Comparison of ENCODE assay signal across 23 cellular contexts in genomic region chrY:7449860-7450259, GRCh38.
DNase-seq lines count a peak whose midpoint lies in the region; ATAC-seq, FAIRE-seq and TF ChIP-seq lines count a peak whose summit lies in the region.
"Had no signal": no experiment of that assay in that cellular context is flagged by ENCODE, and none has a peak within 500 bp of the region (broad histone marks: within the 10 kb centered on the region; RNA-seq: fewer than 3 reads in every experiment).

No MANE protein-coding gene starts in this region.

- no peaks in the 10 kb centered on the region for H3K79me1 ChIP-seq in H1 (ENCODE audit: low read depth, low read length)

- H3K23ac ChIP-seq in H1 (ENCODE audit: insufficient read length): no peak overlapping the region

- TF ChIP-seq RAD21 in H1 (IDR thresholded peaks at IDR 0.05 in 1 of 2, conservative IDR thresholded peaks at IDR 0.05 in 1 of 2; ENCODE audit: low read depth in 2 of 2, low read length in 2 of 2): no peak

- H2BK5ac ChIP-seq in H1 (ENCODE audit: low read depth, low read length): no peak overlapping the region

- H4K8ac ChIP-seq in H1 (ENCODE audit: extremely low read depth, insufficient read depth, low read length): no peak overlapping the region

- no peak overlapping the region for H3K27ac Mint-ChIP-seq in T-helper 17 cell
- H3K27ac Mint-ChIP-seq: H9 had no signal

- no peak overlapping the region for H4K5ac ChIP-seq in H1 (ENCODE audit: insufficient read length, low read depth, low read length)

- H3K9ac ChIP-seq in OCI-LY1 (ENCODE audit: low read length) (no peak overlapping the region), H1 (replicated peaks in 1 of 4; ENCODE audit: extremely low read depth in 1 of 4, low read depth in 3 of 4, low read length in 3 of 4) (no peak overlapping the region)

- no peaks in the 10 kb centered on the region for H3K36me3 ChIP-seq in OCI-LY1 (ENCODE audit: insufficient read depth, low read length)
- no peaks in the 10 kb centered on the region for H3K36me3 ChIP-seq in H1 (ENCODE audit: control insufficient read depth in 2 of 4, insufficient read depth in 4 of 4, low read length in 3 of 4)
- H3K36me3 ChIP-seq in psoas muscle (ENCODE audit: insufficient read depth in 1 of 2, low read depth in 1 of 2): no peaks in the 10 kb centered on the region
- no peaks in the 10 kb centered on the region for H3K36me3 ChIP-seq in hepatocyte (replicated peaks; ENCODE audit: insufficient read depth, low read depth)

- peaks cover 5% of the 10 kb centered on the region for H3K27me3 Mint-ChIP-seq in T-helper 17 cell

- H3K79me2 ChIP-seq in OCI-LY1 (ENCODE audit: insufficient read depth, low read length) (no peaks in the 10 kb centered on the region), H1 (ENCODE audit: control insufficient read depth in 1 of 2, insufficient read depth in 2 of 2, low read length in 2 of 2) (no peaks in the 10 kb centered on the region), hepatocyte (no peaks in the 10 kb centered on the region)

- H3F3A ChIP-seq in OCI-LY1 (ENCODE audit: insufficient read depth, low read length): no peaks in the 10 kb centered on the region

- TF ChIP-seq EP300 in H1 (IDR thresholded peaks at IDR 0.05; ENCODE audit: borderline replicate concordance in 1 of 2, low read depth in 2 of 2, low read length in 2 of 2): no peak

- H3K4ac ChIP-seq in H1 (replicated peaks; ENCODE audit: insufficient read length, low read depth, low read length): no peak overlapping the region

- no peaks in the 10 kb centered on the region for H3K9me3 ChIP-seq in OCI-LY1 (ENCODE audit: low read length)
- no peaks in the 10 kb centered on the region for H3K9me3 ChIP-seq in H1 (ENCODE audit: insufficient read depth in 2 of 2, low read depth in 1 of 2, low read length in 1 of 2)
- no peaks in the 10 kb centered on the region for H3K9me3 ChIP-seq in psoas muscle
- H3K9me3 ChIP-seq in hepatocyte (ENCODE audit: low read depth): no peaks in the 10 kb centered on the region
- no peaks in the 10 kb centered on the region for H3K9me3 ChIP-seq in T-helper 17 cell (ENCODE audit: control insufficient read depth, low read length, poor library complexity, severe bottlenecking)

- no peak overlapping the region for H2BK20ac ChIP-seq in H1 (ENCODE audit: low read length)

- H3K27ac ChIP-seq in 22Rv1: peak overlapping the region; percentile 17; the same call in 1 of the 2 replicates
- H3K27ac ChIP-seq in OCI-LY1 (ENCODE audit: low read depth, low read length, poor library complexity, severe bottlenecking): peak overlapping the region; percentile 45
- no peak overlapping the region for H3K27ac ChIP-seq in H1 (ENCODE audit: low read depth, low read length)
- no peak overlapping the region for H3K27ac ChIP-seq in psoas muscle
- H3K27ac ChIP-seq in hepatocyte: no peak overlapping the region
- H3K27ac ChIP-seq: SK-N-MC had no signal

- H2BK12ac ChIP-seq in H1 (ENCODE audit: low read depth, low read length): no peak overlapping the region

- H3K9me2 ChIP-seq in OCI-LY1 (ENCODE audit: low read depth, low read length) (no peaks in the 10 kb centered on the region), hepatocyte (replicated peaks; ENCODE audit: insufficient read depth) (no peaks in the 10 kb centered on the region)

- TF ChIP-seq CTCF in 22Rv1 (IDR thresholded peaks at IDR 0.05): no peak
- TF ChIP-seq CTCF in OCI-LY1 (IDR thresholded peaks at IDR 0.05; ENCODE audit: low read length): no peak
- no peak for TF ChIP-seq CTCF in H1 (IDR thresholded peaks at IDR 0.05; ENCODE audit: control extremely low read depth in 1 of 3, insufficient read depth in 1 of 3, low read depth in 1 of 3, low read length in 3 of 3)
- TF ChIP-seq CTCF in psoas muscle (IDR thresholded peaks at IDR 0.05): no peak
- TF ChIP-seq CTCF in hepatocyte (IDR thresholded peaks at IDR 0.05; ENCODE audit: poor library complexity): no peak

- H3K23me2 ChIP-seq in H1 (ENCODE audit: low read depth, low read length): no peaks in the 10 kb centered on the region

- no peak overlapping the region for H3K4me3 Mint-ChIP-seq in T-helper 17 cell
- H3K4me3 Mint-ChIP-seq: H9 had no signal

- no peak overlapping the region for H3K4me3 ChIP-seq in OCI-LY1 (ENCODE audit: low read depth, low read length, poor library complexity, severe bottlenecking)
- no peak overlapping the region for H3K4me3 ChIP-seq in H1 (ENCODE audit: extremely low read depth in 1 of 4, insufficient read depth in 2 of 4, low read depth in 3 of 4, low read length in 4 of 4)
- no peak overlapping the region for H3K4me3 ChIP-seq in psoas muscle
- no peak overlapping the region for H3K4me3 ChIP-seq in hepatocyte
- H3K4me3 ChIP-seq: SK-N-MC had no signal

- TF ChIP-seq POLR2A in H1 (IDR thresholded peaks at IDR 0.05; ENCODE audit: control extremely low read depth in 1 of 2, low read depth in 2 of 2, low read length in 2 of 2): no peak

- H3K27me3 ChIP-seq in OCI-LY1 (ENCODE audit: insufficient read depth, low read length): no peaks in the 10 kb centered on the region
- H3K27me3 ChIP-seq in H1 (replicated peaks in 1 of 4; ENCODE audit: control insufficient read depth in 3 of 4, extremely low read depth in 1 of 4, insufficient read depth in 3 of 4, low read length in 3 of 4): no peaks in the 10 kb centered on the region
- H3K27me3 ChIP-seq in psoas muscle (ENCODE audit: insufficient read depth in 3 of 3, low read length in 2 of 3): no peaks in the 10 kb centered on the region
- no peaks in the 10 kb centered on the region for H3K27me3 ChIP-seq in hepatocyte

- H3K36me3 Mint-ChIP-seq in T-helper 17 cell (ENCODE audit: low read depth): no peaks in the 10 kb centered on the region

- no peak overlapping the region for H2BK120ac ChIP-seq in H1 (replicated peaks; ENCODE audit: low read depth, low read length)

- no peak overlapping the region for H2AK5ac ChIP-seq in H1 (ENCODE audit: low read depth, low read length)

- 100% methylated on average over 2 of the region's 2 CpGs; no CpG with 5 or more reads in 1 of the 2 experiments for WGBS in H1 (ENCODE audit: extremely low coverage in 1 of 2, insufficient coverage in 1 of 2, insufficient read length in 1 of 2, insufficient replicate concordance in 2 of 2, low coverage in 1 of 2, low lambda C conversion rate in 2 of 2, missing lambda C conversion rate in 1 of 2), 2 experiments
- 99 to 100% methylated on average over 2 of the region's 2 CpGs; no CpG with 5 or more reads in 1 of the 3 donors for WGBS in psoas muscle, 3 donors
- WGBS in hepatocyte (ENCODE audit: low lambda C conversion rate, missing lambda C conversion rate): no CpG with 5 or more reads among the region's 2 CpGs

- H4K20me1 ChIP-seq in OCI-LY1 (ENCODE audit: insufficient read depth, low read length): no peaks in the 10 kb centered on the region
- H4K20me1 ChIP-seq in H1 (replicated peaks in 1 of 2; ENCODE audit: control insufficient read depth in 1 of 2, insufficient read depth in 2 of 2, low read length in 2 of 2): no peaks in the 10 kb centered on the region
- H4K20me1 ChIP-seq in hepatocyte (ENCODE audit: insufficient read depth, poor library complexity, severe bottlenecking): no peaks in the 10 kb centered on the region

- H3K4me1 Mint-ChIP-seq in T-helper 17 cell: no peaks in the 10 kb centered on the region
- H3K4me1 Mint-ChIP-seq: H9 had no signal

- no peak overlapping the region for H3K14ac ChIP-seq in H1 (ENCODE audit: insufficient read length)

- intact Hi-C loops in psoas muscle (cut with DNase I): no loop called here

- DNase-seq in H1 (ENCODE audit: low read depth in 1 of 2, low spot score in 2 of 2): no peak
- peak; percentile 53 for DNase-seq in renal cortical epithelial cell (ENCODE audit: low read depth)
- DNase-seq in psoas muscle: no peak
- DNase-seq in hepatocyte (ENCODE audit: low spot score): no peak
- no peak for DNase-seq in activated naive CD4-positive, alpha-beta T cell (lab: John Stamatoyannopoulos, UW)
- DNase-seq in T-helper 17 cell: no peak
- DNase-seq: 8988T, H9, KBM-7, NCI-H1048, NCI-H1417, NCI-H1694 treated with DMSO at 0.1 percent for 48 hours, NCI-H2081, NCI-H2227 treated with DMSO at 0.1 percent for 48 hours, NCI-H526 treated with DMSO at 0.1 percent for 48 hours, SIG-M5 had no signal

- no peak overlapping the region for H3K4me2 ChIP-seq in OCI-LY1 (ENCODE audit: low read length)
- no peak overlapping the region for H3K4me2 ChIP-seq in H1 (ENCODE audit: insufficient read depth in 1 of 2, low read depth in 2 of 2, low read length in 2 of 2)
- H3K4me2 ChIP-seq in hepatocyte: no peak overlapping the region

- H3K56ac ChIP-seq in H1 (replicated peaks; ENCODE audit: insufficient read length, low read depth, low read length): no peak overlapping the region

- no peak overlapping the region for H2AFZ ChIP-seq in OCI-LY1 (ENCODE audit: low read length)
- H2AFZ ChIP-seq in H1 (ENCODE audit: low read length): no peak overlapping the region
- no peak overlapping the region for H2AFZ ChIP-seq in hepatocyte

- CTCF ChIA-PET in H1 (lab: Charles Lee; ENCODE audit: partially characterized antibody): no interaction called here

- H2BK15ac ChIP-seq in H1 (ENCODE audit: low read length): no peak overlapping the region

- H3K4me1 ChIP-seq in OCI-LY1 (ENCODE audit: insufficient read depth, low read length, severe bottlenecking) (peaks cover 56% of the 10 kb centered on the region), H1 (replicated peaks in 1 of 4; ENCODE audit: control insufficient read depth in 3 of 4, insufficient read depth in 4 of 4, low read length in 3 of 4) (no peaks in the 10 kb centered on the region), psoas muscle (no peaks in the 10 kb centered on the region), hepatocyte (ENCODE audit: insufficient read depth) (no peaks in the 10 kb centered on the region)

- POLR2A ChIA-PET in H1 (lab: Charles Lee; ENCODE audit: partially characterized antibody): interaction anchor here (0.6 kb wide), 1 partner anchor 19 kb away, joined by 3 read pairs; no protein-coding TSS in a partner anchor

- H3K18ac ChIP-seq in H1 (ENCODE audit: extremely low read depth, low read length): no peak overlapping the region

- no peak overlapping the region for H4K91ac ChIP-seq in H1 (replicated peaks; ENCODE audit: insufficient read length, low read length)

- ATAC-seq in psoas muscle (no peak), T-helper 17 cell (no peak)
- ATAC-seq: Panc1 had no signal

- peak; percentile 63 for FAIRE-seq in H1 (lab: Jason Lieb, UNC)
- FAIRE-seq: D721Med, GM18507, HTR-8/SVneo had no signal

TF ChIP-seq in H1, 55 proteins besides CTCF, POLR2A, EP300 and RAD21:
- TF ChIP-seq RBBP5 (IDR thresholded peaks at IDR 0.05; ENCODE audit: borderline replicate concordance, low read depth, low read length) (no peak), SP4 (IDR thresholded peaks at IDR 0.05; ENCODE audit: low read length) (no peak), HDAC6 (IDR thresholded peaks at IDR 0.05; ENCODE audit: low read depth, low read length) (no peak), SRF (IDR thresholded peaks at IDR 0.05; ENCODE audit: low read depth, low read length) (no peak), KDM4A (IDR thresholded peaks at IDR 0.05; ENCODE audit: low read depth, low read length, severe bottlenecking) (no peak), JUN (IDR thresholded peaks at IDR 0.05; ENCODE audit: low read depth, low read length) (no peak)

Comparison
In these comparisons a context has a peak if more than half of its experiments do, and no peak if none do; other contexts are left out.
1. H3K27ac ChIP-seq: peak in 22Rv1 (single experiment) and OCI-LY1 (single experiment); none in H1 (single experiment), psoas muscle (single experiment) and hepatocyte (single experiment).